ENCODE assay signal across 8 cellular contexts in the genomic region with DNA sequence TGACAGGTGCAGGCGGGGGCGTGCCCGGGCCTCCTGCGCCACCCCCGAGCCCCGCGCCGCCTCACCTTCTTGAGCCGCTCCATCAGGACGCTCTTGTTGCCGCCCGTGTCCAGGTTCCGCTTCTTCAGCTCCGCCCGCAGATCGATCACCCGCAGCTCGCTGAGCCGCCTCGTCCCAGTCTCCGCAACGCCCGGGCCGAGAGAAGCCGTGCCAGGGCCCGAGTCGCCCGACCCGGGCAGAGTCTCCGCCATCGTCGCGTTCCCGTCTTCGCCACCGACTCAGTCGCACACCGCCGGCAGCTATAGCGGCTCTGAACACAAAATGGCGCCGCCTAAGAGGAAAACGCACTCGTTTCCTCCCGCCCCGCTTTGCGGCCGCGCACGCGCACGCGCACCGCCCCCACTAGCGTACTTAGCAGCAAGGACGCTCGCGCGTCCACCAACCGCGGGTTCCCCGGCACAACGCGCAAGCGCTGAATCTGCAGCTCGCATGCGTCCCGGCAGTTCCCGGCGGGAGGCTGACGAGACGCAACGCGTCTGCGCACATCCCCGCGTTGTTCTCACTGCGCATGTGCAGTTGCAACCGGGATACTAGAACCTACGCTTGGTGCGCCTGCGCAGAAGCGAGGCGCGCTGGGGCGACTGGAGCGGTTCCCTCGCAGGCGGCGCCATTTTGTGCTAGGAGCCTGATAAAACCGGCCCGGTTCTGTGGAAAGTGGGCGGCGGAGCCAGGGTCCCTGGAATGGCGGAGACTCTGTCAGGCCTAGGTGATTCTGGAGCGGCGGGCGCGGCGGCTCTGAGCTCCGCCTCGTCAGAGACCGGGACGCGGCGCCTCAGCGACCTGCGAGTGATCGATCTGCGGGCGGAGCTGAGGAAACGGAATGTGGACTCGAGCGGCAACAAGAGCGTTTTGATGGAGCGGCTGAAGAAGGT. TPM values are rescaled to one million over a fixed set of nuclear protein-coding genes. Genes with fewer than 3 reads are reported as not detected.
DNase-seq lines count a peak whose midpoint lies in the region; ATAC-seq and TF ChIP-seq lines count a peak whose summit lies in the region.

Gene SAFB (plus strand): TSS at position 619 of the 932 bp plus-strand sequence. CDS start 123 bp downstream, at position 742.
Gene SAFB2 (minus strand): TSS at position 312 of the 932 bp plus-strand sequence. CDS start 61 bp downstream, at position 251.

- H3K36me3 ChIP-seq in SU-DHL-6 (ENCODE audit: low read length) (peaks cover 30% of the 10 kb centered on the region), osteoblast (ENCODE audit: insufficient read depth, low read length) (peaks cover 56% of the 10 kb centered on the region), thoracic aorta (peaks cover 15% of the 10 kb centered on the region)

- H3K79me2 ChIP-seq in SU-DHL-6 (ENCODE audit: insufficient read depth, low read length) (peaks cover 97% of the 10 kb centered on the region), osteoblast (ENCODE audit: insufficient read depth, low read length) (peaks cover 97% of the 10 kb centered on the region)

- H2AFZ ChIP-seq in SU-DHL-6 (ENCODE audit: low read depth, low read length, severe bottlenecking) (peak within 1 kb of the TSS; percentile 72), osteoblast (ENCODE audit: low read length) (peak within 1 kb of the TSS; percentile 91)

- peak within 1 kb of the TSS; percentile 99 for H3K27ac Mint-ChIP-seq in activated naive CD8-positive, alpha-beta T cell treated with anti-CD3 and anti-CD28 coated beads, Interleukin-2, amount 10 ng/mL, durations not matched to agents 7 days and 5 days
- peak within 1 kb of the TSS; percentile 94 for H3K27ac Mint-ChIP-seq in glutamatergic neuron (ENCODE audit: unreplicated experiment)

- H3K27me3 ChIP-seq in SU-DHL-6 (ENCODE audit: low read length) (no peaks in the 10 kb centered on the region), osteoblast (ENCODE audit: insufficient read depth, low read length) (no peaks in the 10 kb centered on the region), thoracic aorta (replicated peaks; ENCODE audit: insufficient read depth) (no peaks in the 10 kb centered on the region)

- H3F3A ChIP-seq in SU-DHL-6 (ENCODE audit: insufficient read depth), result 0 out of 2 replicates have a peak, but pooled peaks cover 3% of the 10 kb centered on the region

- no peaks in the 10 kb centered on the region for H3K27me3 Mint-ChIP-seq in activated naive CD8-positive, alpha-beta T cell treated with anti-CD3 and anti-CD28 coated beads, Interleukin-2, amount 10 ng/mL, durations not matched to agents 7 days and 5 days
- peaks cover 12% of the 10 kb centered on the region for H3K27me3 Mint-ChIP-seq in glutamatergic neuron (ENCODE audit: unreplicated experiment)

- H3K9ac ChIP-seq in SU-DHL-6 (ENCODE audit: low read length), result peak within 1 kb of the TSS; percentile 95

- ATAC-seq in HG02678 (IDR thresholded peaks at IDR 0.05; ENCODE audit: unreplicated experiment) (peak; percentile 88), thoracic aorta (ENCODE audit: insufficient number of reproducible peaks, low FRiP score, low read depth) (peak; percentile 89)
- ATAC-seq in activated naive CD8-positive, alpha-beta T cell treated with anti-CD3 and anti-CD28 coated beads, Interleukin-2, amount 10 ng/mL, durations not matched to agents 7 days and 5 days (ENCODE audit: low read depth), result peak; percentile 95

- peaks cover 22% of the 10 kb centered on the region for H3K36me3 Mint-ChIP-seq in activated naive CD8-positive, alpha-beta T cell treated with anti-CD3 and anti-CD28 coated beads, Interleukin-2, amount 10 ng/mL, durations not matched to agents 7 days and 5 days
- H3K36me3 Mint-ChIP-seq in glutamatergic neuron (ENCODE audit: unreplicated experiment), result peaks cover 6% of the 10 kb centered on the region

- H3K4me1 ChIP-seq in osteoblast (ENCODE audit: insufficient read depth, low read length), result peaks cover 48% of the 10 kb centered on the region
- H3K4me1 ChIP-seq in thoracic aorta (ENCODE audit: control insufficient read depth in 1 of 2, low read depth in 2 of 2), result peaks cover 43 to 67% of the 10 kb centered on the region in 2 donors

- H3K4me1 Mint-ChIP-seq in activated naive CD8-positive, alpha-beta T cell treated with anti-CD3 and anti-CD28 coated beads, Interleukin-2, amount 10 ng/mL, durations not matched to agents 7 days and 5 days, result peaks cover 47% of the 10 kb centered on the region
- H3K4me1 Mint-ChIP-seq in glutamatergic neuron (ENCODE audit: low read depth, unreplicated experiment), result peaks cover 28% of the 10 kb centered on the region

- H3K4me3 ChIP-seq in SU-DHL-6 (ENCODE audit: insufficient read depth, low read length, poor library complexity, severe bottlenecking) (peak within 1 kb of the TSS; percentile 94), osteoblast (ENCODE audit: insufficient read depth, low read length) (peak within 1 kb of the TSS; percentile 99), thoracic aorta (peak within 1 kb of the TSS; percentile 97)

- no peaks in the 10 kb centered on the region for H3K9me3 ChIP-seq in SU-DHL-6 (ENCODE audit: insufficient read depth, low read length)
- no peaks in the 10 kb centered on the region for H3K9me3 ChIP-seq in osteoblast (ENCODE audit: low read depth, low read length)
- no peaks in the 10 kb centered on the region for H3K9me3 ChIP-seq in thoracic aorta

- H4K20me1 ChIP-seq in SU-DHL-6 (ENCODE audit: low read depth, low read length) (peaks cover 18% of the 10 kb centered on the region), osteoblast (ENCODE audit: insufficient read depth, low read length) (peaks cover 64% of the 10 kb centered on the region)

- H3K4me3 Mint-ChIP-seq in activated naive CD8-positive, alpha-beta T cell treated with anti-CD3 and anti-CD28 coated beads, Interleukin-2, amount 10 ng/mL, durations not matched to agents 7 days and 5 days, result peak within 1 kb of the TSS; percentile 99
- peak within 1 kb of the TSS; percentile 97 for H3K4me3 Mint-ChIP-seq in glutamatergic neuron (ENCODE audit: unreplicated experiment)

- peak; percentile 90 for TF ChIP-seq POLR2A in GM10847 (IDR thresholded peaks at IDR 0.05; ENCODE audit: extremely low read depth, insufficient read length)

- DNase-seq in NCI-H128 (lab: John Stamatoyannopoulos, UW; ENCODE audit: unreplicated experiment) (peak; percentile 99), glutamatergic neuron (peak; percentile 100), osteoblast (ENCODE audit: insufficient read length, low spot score, missing footprints) (peak; percentile 99), thoracic aorta (ENCODE audit: low spot score) (peak; percentile 96)
- DNase-seq in activated naive CD8-positive, alpha-beta T cell treated with anti-CD3 and anti-CD28 coated beads, Interleukin-2, amount 10 ng/mL, durations not matched to agents 7 days and 5 days, result peak; percentile 99

- peak within 1 kb of the TSS; percentile 81 for H3K27ac ChIP-seq in SU-DHL-6 (ENCODE audit: low read depth, low read length)
- peak within 1 kb of the TSS; percentile 93 for H3K27ac ChIP-seq in osteoblast (ENCODE audit: low read depth, low read length)
- peak within 1 kb of the TSS; percentile 93 to 95 for H3K27ac ChIP-seq in thoracic aorta

- TF ChIP-seq CTCF in SU-DHL-6 (IDR thresholded peaks at IDR 0.05; ENCODE audit: insufficient read depth, low read length, poor library complexity, severe bottlenecking), result no peak
- TF ChIP-seq CTCF in glutamatergic neuron (IDR thresholded peaks at IDR 0.05; ENCODE audit: partially characterized antibody, unreplicated experiment), result no peak
- TF ChIP-seq CTCF in osteoblast (IDR thresholded peaks at IDR 0.05; ENCODE audit: extremely low read depth, low read depth, low read length), result no peak
- TF ChIP-seq CTCF in thoracic aorta (IDR thresholded peaks at IDR 0.05), result no peak

- H3K9me3 Mint-ChIP-seq in activated naive CD8-positive, alpha-beta T cell treated with anti-CD3 and anti-CD28 coated beads, Interleukin-2, amount 10 ng/mL, durations not matched to agents 7 days and 5 days, result no peaks in the 10 kb centered on the region
- H3K9me3 Mint-ChIP-seq in glutamatergic neuron (ENCODE audit: unreplicated experiment), result peaks cover 7% of the 10 kb centered on the region

- no peaks in the 10 kb centered on the region for H3K9me2 ChIP-seq in SU-DHL-6 (replicated peaks; ENCODE audit: insufficient read depth, low read length)

- POLR2A ChIA-PET in activated naive CD8-positive, alpha-beta T cell treated with anti-CD3 and anti-CD28 coated beads, Interleukin-2, amount 10 ng/mL, durations not matched to agents 7 days and 5 days (lab: Charles Lee), result interaction anchor here (0.6 to 3.7 kb wide), 16 partner anchors 9 to 898 kb away, joined by 3 to 29 read pairs (median 4); partner anchors contain the start of genes CATSPERD, LONP1 and RPL36

- peak within 1 kb of the TSS; percentile 86 for H3K4me2 ChIP-seq in SU-DHL-6 (ENCODE audit: low read depth, low read length, poor library complexity, severe bottlenecking)
- H3K4me2 ChIP-seq in osteoblast (ENCODE audit: insufficient read depth, low read length), result peak within 1 kb of the TSS; percentile 95

RNA-seq across cellular contexts. Expression of gene SAFB, which starts in this region (rescaled TPM):
- total RNA-seq in activated naive CD8-positive, alpha-beta T cell treated with anti-CD3 and anti-CD28 coated beads, Interleukin-2, amount 10 ng/mL, durations not matched to agents 7 days and 5 days, result 100 to 1,000 TPM; 144 to 147 TPM
- total RNA-seq in glutamatergic neuron (ENCODE audit: unreplicated experiment) (133 TPM), osteoblast (33.7 and 42.4 TPM in 2 replicates), thoracic aorta (100 to 1,000 TPM in 1 of 2 donors, 10 to 100 TPM in 1; 28.6 to 101 TPM)

RNA-seq across cellular contexts. Expression of gene SAFB2, which starts in this region (rescaled TPM):
- 100 to 1,000 TPM; 131 to 140 TPM for total RNA-seq in activated naive CD8-positive, alpha-beta T cell treated with anti-CD3 and anti-CD28 coated beads, Interleukin-2, amount 10 ng/mL, durations not matched to agents 7 days and 5 days
- total RNA-seq in glutamatergic neuron (ENCODE audit: unreplicated experiment) (70.9 TPM), osteoblast (38.0 and 43.0 TPM in 2 replicates), thoracic aorta (10 to 100 TPM; 55.1 to 80.6 TPM)

Comparison
In these comparisons a context has a peak if more than half of its experiments do, and no peak if none do; other contexts are left out.
1. Peak in every context shown above with its lines: DNase-seq, ATAC-seq, H3K4me3 ChIP-seq and H3K27ac ChIP-seq.